1 cellular context compared by ENCODE assay signal in the genomic region with DNA sequence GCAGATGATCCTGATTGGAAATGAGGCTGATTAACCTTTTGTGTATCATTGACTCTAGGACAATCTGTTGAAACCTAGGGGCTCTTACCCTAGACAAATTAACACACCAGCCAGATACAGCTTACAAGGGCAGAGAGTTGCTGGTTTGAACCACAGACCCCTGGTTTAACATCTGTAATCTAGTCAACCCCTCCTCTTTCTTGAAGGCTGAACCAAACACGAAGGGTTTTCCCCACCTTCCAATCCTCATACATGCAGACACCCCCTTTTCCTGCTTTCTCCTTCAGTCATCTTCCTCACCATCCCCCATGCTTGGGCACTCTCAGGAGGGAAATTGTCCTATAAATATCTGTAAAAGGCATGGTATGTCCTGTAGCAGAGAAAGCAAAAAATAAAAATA.
TF ChIP-seq lines count a peak whose summit lies in the region.

No MANE protein-coding gene starts in this region.

TF ChIP-seq in GM12878, 131 proteins besides CTCF, POLR2A, EP300 and RAD21 (continued from another document):
- TF ChIP-seq, protein P1, sequence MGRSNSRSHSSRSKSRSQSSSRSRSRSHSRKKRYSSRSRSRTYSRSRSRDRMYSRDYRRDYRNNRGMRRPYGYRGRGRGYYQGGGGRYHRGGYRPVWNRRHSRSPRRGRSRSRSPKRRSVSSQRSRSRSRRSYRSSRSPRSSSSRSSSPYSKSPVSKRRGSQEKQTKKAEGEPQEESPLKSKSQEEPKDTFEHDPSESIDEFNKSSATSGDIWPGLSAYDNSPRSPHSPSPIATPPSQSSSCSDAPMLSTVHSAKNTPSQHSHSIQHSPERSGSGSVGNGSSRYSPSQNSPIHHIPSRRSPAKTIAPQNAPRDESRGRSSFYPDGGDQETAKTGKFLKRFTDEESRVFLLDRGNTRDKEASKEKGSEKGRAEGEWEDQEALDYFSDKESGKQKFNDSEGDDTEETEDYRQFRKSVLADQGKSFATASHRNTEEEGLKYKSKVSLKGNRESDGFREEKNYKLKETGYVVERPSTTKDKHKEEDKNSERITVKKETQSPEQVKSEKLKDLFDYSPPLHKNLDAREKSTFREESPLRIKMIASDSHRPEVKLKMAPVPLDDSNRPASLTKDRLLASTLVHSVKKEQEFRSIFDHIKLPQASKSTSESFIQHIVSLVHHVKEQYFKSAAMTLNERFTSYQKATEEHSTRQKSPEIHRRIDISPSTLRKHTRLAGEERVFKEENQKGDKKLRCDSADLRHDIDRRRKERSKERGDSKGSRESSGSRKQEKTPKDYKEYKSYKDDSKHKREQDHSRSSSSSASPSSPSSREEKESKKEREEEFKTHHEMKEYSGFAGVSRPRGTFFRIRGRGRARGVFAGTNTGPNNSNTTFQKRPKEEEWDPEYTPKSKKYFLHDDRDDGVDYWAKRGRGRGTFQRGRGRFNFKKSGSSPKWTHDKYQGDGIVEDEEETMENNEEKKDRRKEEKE (IDR thresholded peaks at IDR 0.05): no peak
- TF ChIP-seq CHD1 (IDR thresholded peaks at IDR 0.05; ENCODE audit: low read depth, low read length) (no peak), BRCA1 (IDR thresholded peaks at IDR 0.05; ENCODE audit: low read depth, low read length) (no peak), DPF2 (IDR thresholded peaks at IDR 0.05) (no peak), IKZF1 (conservative IDR thresholded peaks at IDR 0.05) (no peak), GATAD2B (conservative IDR thresholded peaks at IDR 0.05; ENCODE audit: low read depth) (no peak), KLF5 (IDR thresholded peaks at IDR 0.05; ENCODE audit: partially characterized antibody) (no peak)
- TF ChIP-seq, protein P2, sequence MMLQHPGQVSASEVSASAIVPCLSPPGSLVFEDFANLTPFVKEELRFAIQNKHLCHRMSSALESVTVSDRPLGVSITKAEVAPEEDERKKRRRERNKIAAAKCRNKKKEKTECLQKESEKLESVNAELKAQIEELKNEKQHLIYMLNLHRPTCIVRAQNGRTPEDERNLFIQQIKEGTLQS (IDR thresholded peaks at IDR 0.05; ENCODE audit: borderline replicate concordance, extremely low read depth, low read depth, low read length): no peak
